ENCODE assay signal across 22 cellular contexts in the genomic region with DNA sequence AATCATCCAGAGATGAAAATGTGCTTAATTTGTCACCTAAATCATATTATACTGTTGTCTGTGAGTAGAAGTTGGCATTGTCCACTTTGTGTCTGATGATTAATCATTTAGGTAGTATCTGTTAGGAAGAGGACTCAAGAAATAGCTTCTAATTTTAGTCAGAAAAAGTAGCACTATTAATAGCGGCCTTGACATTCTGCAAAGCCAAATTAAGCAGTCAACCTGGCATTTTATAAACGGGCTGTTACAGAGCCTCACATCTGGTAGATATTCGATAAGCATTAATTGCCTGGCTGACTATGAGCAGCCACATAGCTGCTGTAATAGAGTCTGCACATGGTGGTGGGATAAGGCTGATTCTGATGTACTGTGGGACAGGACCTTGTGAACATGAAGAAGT.
DNase-seq lines count a peak whose midpoint lies in the region; ATAC-seq and TF ChIP-seq lines count a peak whose summit lies in the region.
"Had no signal": no experiment of that assay in that cellular context is flagged by ENCODE, and none has a peak within 500 bp of the region (broad histone marks: within the 10 kb centered on the region; RNA-seq: fewer than 3 reads in every experiment).

No MANE protein-coding gene starts in this region.

- H3K9me3 ChIP-seq in upper lobe of left lung = no peaks in the 10 kb centered on the region
- H3K9me3 ChIP-seq: breast epithelium, MG63, thoracic aorta had no signal

- H3K4me3 ChIP-seq in upper lobe of left lung = no peak overlapping the region
- H3K4me3 ChIP-seq in H7 (ENCODE audit: insufficient read depth, low read depth, low read length) = no peak overlapping the region
- H3K4me3 ChIP-seq: breast epithelium, MG63, skin epidermis, thoracic aorta had no signal

- DNase-seq in upper lobe of left lung (no peak), hepatic stellate cell (ENCODE audit: low spot score) (no peak), H7 (no peak), NOMO-1 (lab: John Stamatoyannopoulos, UW; ENCODE audit: unreplicated experiment in 2 of 2) (no peak)
- DNase-seq: activated CD4-positive, alpha-beta memory T cell treated with anti-CD3 and anti-CD28 coated beads, Interleukin-2, amount 10 ng/mL, durations not matched to agents 7 days and 5 days; activated gamma-delta T cell; cortex of kidney; mesenchymal stem cell; MG63; NCI-H1436 treated with DMSO at 0.1 percent for 48 hours; NCI-H526; nucleus accumbens; stimulated activated CD4-positive, alpha-beta T cell treated with anti-CD3 and anti-CD28 coated beads, Interleukin-2, amount 100 ng/mL, for 24 hours had no signal

- TF ChIP-seq CTCF in upper lobe of left lung (IDR thresholded peaks at IDR 0.05) = no peak

- H3K4me1 ChIP-seq in upper lobe of left lung = no peaks in the 10 kb centered on the region
- H3K4me1 ChIP-seq: breast epithelium had no signal

- TF ChIP-seq POLR2A in upper lobe of left lung (IDR thresholded peaks at IDR 0.05) = no peak

- ATAC-seq in GM18867 (IDR thresholded peaks at IDR 0.05; ENCODE audit: unreplicated experiment) (peak; percentile 71), GM21390 (IDR thresholded peaks at IDR 0.05; ENCODE audit: unreplicated experiment) (peak; percentile 58), HG03520 (IDR thresholded peaks at IDR 0.05; ENCODE audit: unreplicated experiment) (peak; percentile 75), upper lobe of left lung (ENCODE audit: low FRiP score in 2 of 2) (no peak)
- ATAC-seq: activated CD4-positive, CD25-positive, alpha-beta regulatory T cell treated with anti-CD3 and anti-CD28 coated beads, Interleukin-2, amount 50 U/mL, for 24 hours; stimulated activated memory B cell treated with anti-CD40 and anti-IgM and Interleukin-4, amounts not matched to agents 10 μg/mL and 1 μg/mL and 100 μg/mL, for 72 hours had no signal

- H3K27me3 ChIP-seq in upper lobe of left lung (no peaks in the 10 kb centered on the region), H7 (ENCODE audit: control insufficient read depth, insufficient read depth, low read length) (no peaks in the 10 kb centered on the region)
- H3K27me3 ChIP-seq: breast epithelium had no signal

- TF ChIP-seq EP300 in upper lobe of left lung (IDR thresholded peaks at IDR 0.05) = no peak

- H3K36me3 ChIP-seq in upper lobe of left lung = no peaks in the 10 kb centered on the region
- no peaks in the 10 kb centered on the region for H3K36me3 ChIP-seq in H7 (replicated peaks; ENCODE audit: control insufficient read depth, insufficient read depth, low read length)
- H3K36me3 ChIP-seq: breast epithelium, MG63, thoracic aorta had no signal

- 76 to 81% methylated on average over 3 of the region's 3 CpGs for WGBS in upper lobe of left lung, 2 donors

- H3K27ac ChIP-seq in cingulate gyrus (ENCODE audit: low read depth, low read length) (peak overlapping the region; percentile 5), upper lobe of left lung (no peak overlapping the region)
- H3K27ac ChIP-seq: breast epithelium, skin epidermis, thoracic aorta had no signal

Comparison
In these comparisons a context has a peak if more than half of its experiments do, and no peak if none do; other contexts are left out.
1. ATAC-seq: peak in GM18867 (single experiment), GM21390 (single experiment) and HG03520 (single experiment); none in upper lobe of left lung (0 of 2).